ENCODE assay signal across 8 cellular contexts in the genomic region with DNA sequence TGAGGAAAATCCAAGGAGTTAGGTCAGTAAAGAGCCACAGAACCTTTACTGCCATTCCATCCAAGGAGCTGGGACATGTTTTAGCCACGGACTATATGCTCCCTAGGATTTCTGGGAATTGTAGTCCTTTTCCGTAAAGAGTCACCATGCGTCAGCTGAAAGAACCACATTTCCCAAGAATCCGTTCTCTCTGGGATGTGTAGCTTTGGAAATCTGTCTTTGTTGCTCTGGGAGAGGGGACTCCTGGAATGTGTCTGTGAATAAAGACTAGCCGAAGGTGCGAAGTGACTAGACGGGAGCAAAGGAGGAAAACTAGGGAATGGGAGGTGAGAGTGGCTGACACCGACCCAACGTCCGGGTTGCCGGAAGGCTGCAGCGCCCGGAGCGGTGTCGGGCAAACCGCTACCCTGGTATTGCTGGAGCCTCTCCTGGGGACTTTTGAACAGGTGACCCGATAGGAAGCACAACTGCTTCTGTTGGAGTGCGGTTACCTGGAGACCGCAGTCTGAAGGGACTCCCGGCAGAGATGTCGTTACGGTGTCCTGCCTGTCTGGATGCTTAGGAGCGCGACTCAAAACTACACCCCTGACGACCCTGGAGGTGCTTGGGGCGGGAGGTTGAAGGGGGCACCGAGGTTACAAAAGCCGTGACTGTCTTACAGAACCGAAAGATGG. TPM values are rescaled to one million over a fixed set of nuclear protein-coding genes. Genes with fewer than 3 reads are reported as not detected.
A peak's percentile ranks its signal among the peaks of the same experiment; 100 is the strongest.
DNase-seq lines count a peak whose midpoint lies in the region; ATAC-seq and TF ChIP-seq lines count a peak whose summit lies in the region.

A gene with protein sequence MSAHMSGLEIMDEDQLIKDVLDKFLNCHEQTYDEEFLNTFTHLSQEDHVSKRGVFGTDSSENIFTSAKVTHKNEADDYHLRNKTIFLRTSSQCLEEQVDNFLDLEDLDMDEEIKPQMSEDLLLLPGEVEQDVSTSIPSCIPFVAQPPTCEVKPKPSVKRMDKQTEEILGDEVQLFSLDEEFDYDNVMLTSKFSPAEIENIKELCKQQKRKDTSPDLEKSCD (plus strand): TSS at position 187 of the 674 bp plus-strand sequence. CDS start 15,602 bp downstream, outside the sequence.

- H3K4me1 ChIP-seq in endocrine pancreas (ENCODE audit: control insufficient read depth, insufficient read depth, low read length) = peaks cover 9% of the 10 kb centered on the region

- ATAC-seq in GM18505 (IDR thresholded peaks at IDR 0.05; ENCODE audit: unreplicated experiment) (peak; percentile 92), HG03103 (IDR thresholded peaks at IDR 0.05; ENCODE audit: low read depth, unreplicated experiment) (peak; percentile 93)

- TF ChIP-seq POLR2A in GM18505 (IDR thresholded peaks at IDR 0.05; ENCODE audit: borderline replicate concordance, extremely low read depth, insufficient read depth, insufficient read length) (no peak), lower leg skin (IDR thresholded peaks at IDR 0.05) (no peak)

- peaks cover 2% of the 10 kb centered on the region for H3K27me3 ChIP-seq in endocrine pancreas (ENCODE audit: control insufficient read depth, insufficient read depth, low read length)

- no peaks in the 10 kb centered on the region for H3K9me3 ChIP-seq in endocrine pancreas (ENCODE audit: control insufficient read depth, low read length)

- TF ChIP-seq CTCF in lower leg skin (IDR thresholded peaks at IDR 0.05) = no peak

- H3K4me3 ChIP-seq in endocrine pancreas (ENCODE audit: control insufficient read depth, insufficient read depth, low read length) (peak within 1 kb of the TSS; percentile 88), lower leg skin (ENCODE audit: low read depth, poor library complexity, severe bottlenecking) (peak within 1 kb of the TSS; percentile 75)

- H3K9ac ChIP-seq in endocrine pancreas (ENCODE audit: control insufficient read depth, insufficient read depth, low read length) = peak within 1 kb of the TSS; percentile 95

- no peaks in the 10 kb centered on the region for H3K36me3 ChIP-seq in endocrine pancreas (ENCODE audit: control insufficient read depth, insufficient read depth, low read length)

- 0% methylated on average over 29 of the region's 29 CpGs for WGBS in lower leg skin, 2 donors

- intact Hi-C loops in lower leg skin (cut with DNase I; ENCODE audit: low total_unique reads) = no loop called here

- DNase-seq in A172 (ENCODE audit: low spot score) = peak; percentile 92
- peak; percentile 79 for DNase-seq in NCI-H2196 treated with DMSO at 0.1 percent for 48 hours (lab: John Stamatoyannopoulos, UW; ENCODE audit: unreplicated experiment)
- DNase-seq in activated CD4-positive, alpha-beta T cell treated with anti-CD3 and anti-CD28 coated beads for 48 hours = peak; percentile 47
- DNase-seq in lower leg skin (ENCODE audit: low spot score in 2 of 2) = peak; percentile 51 to 86
- DNase-seq in stimulated activated CD4-positive, alpha-beta T cell treated with anti-CD3 and anti-CD28 coated beads, Interleukin-4, amount 100 ng/mL, for 24 hours = peak; percentile 14

RNA-seq across cellular contexts. Expression of the gene that starts here (rescaled TPM):
- total RNA-seq in A172 (2014; rRNA removed; shearing (Covaris generic)) = 67.2 and 79.2 TPM in 2 replicates
- 10 to 100 TPM in 2 of 4 donors, 1 to 10 TPM in 2; 4.0 to 13.8 (median 9.8) TPM for total RNA-seq in lower leg skin

Comparison
In these comparisons a context has a peak if more than half of its experiments do, and no peak if none do; other contexts are left out.
1. Peak in every context shown above with its lines: DNase-seq, ATAC-seq and H3K4me3 ChIP-seq.
2. DNase-seq: peak in every context shown above with its lines; median percentile 92 in A172; 79 in NCI-H2196 treated with DMSO at 0.1 percent for 48 hours; 68 in lower leg skin; 47 in activated CD4-positive, alpha-beta T cell treated with anti-CD3 and anti-CD28 coated beads for 48 hours; 14 in stimulated activated CD4-positive, alpha-beta T cell treated with anti-CD3 and anti-CD28 coated beads, Interleukin-4, amount 100 ng/mL, for 24 hours.